22 cellular contexts compared by ENCODE assay signal in genomic region chr15:58110999-58111717, GRCh38. TPM values are rescaled to one million over a fixed set of nuclear protein-coding genes. Genes with fewer than 3 reads are reported as not detected.
"Had no signal": no experiment of that assay in that cellular context is flagged by ENCODE, and none has a peak within 500 bp of the region (broad histone marks: within the 10 kb centered on the region; RNA-seq: fewer than 3 reads in every experiment).

No MANE protein-coding gene starts in this region.

- H3K9me3 ChIP-seq: prostate gland, right atrium auricular region, tibial artery, uterus had no signal

- H3K36me3 ChIP-seq: prostate gland, right atrium auricular region, tibial artery, uterus, WERI-Rb-1 had no signal

- FAIRE-seq: frontal cortex, keratinocyte had no signal

- DNase-seq: activated CD4-positive, alpha-beta T cell treated with anti-CD3 and anti-CD28 coated beads, Interleukin-2, amount 50 U/mL, for 4 hours; activated gamma-delta T cell treated with Interleukin-2 at 50 U/mL for 16 hours; activated T-cell treated with anti-CD3 and anti-CD28 coated beads for 4 hours; amniotic stem cell; dorsolateral prefrontal cortex; hypothalamus; midbrain; stimulated activated naive CD8-positive, alpha-beta T cell treated with anti-CD3 and anti-CD28 coated beads, Interleukin-15, Interleukin-2, amounts not matched to agents 100 U/mL and 50 U/mL, for 24 hours; substantia nigra; T1000; tibial artery; uterus; WERI-Rb-1 had no signal

- ATAC-seq: activated naive CD4-positive, alpha-beta T cell treated with anti-CD3 and anti-CD28 coated beads, Interleukin-2, amount 50 U/mL, for 72 hours; stimulated activated naive CD8-positive, alpha-beta T cell treated with anti-CD3 and anti-CD28 coated beads, Interleukin-15, Interleukin-2, amounts not matched to agents 100 U/mL and 50 U/mL, for 24 hours had no signal

- H3K4me1 ChIP-seq: prostate gland, right atrium auricular region, tibial artery, uterus had no signal

- H3K4me3 ChIP-seq: dorsolateral prefrontal cortex, lung, prostate gland, right atrium auricular region, tibial artery, uterus had no signal

RNA-seq across cellular contexts. Expression of gene AQP9, which starts 27.0 kb away (rescaled TPM):
- total RNA-seq: activated naive CD4-positive, alpha-beta T cell treated with anti-CD3 and anti-CD28 coated beads, Interleukin-2, amount 50 U/mL, for 72 hours; activated T-helper 1 cell treated with anti-CD3 and anti-CD28 coated beads, Interleukin-12 subunit alpha, Interleukin-12 subunit beta, Interleukin-2, Interleukin-4 antibody, amounts not matched to agents 30 ng/mL and 10 ng/mL and 1 ng/mL, durations not matched to agents 14 hours and 24 hours and 36 hours; epithelial cell of proximal tubule; T-helper 1 cell treated with Interleukin-12 subunit alpha and Interleukin-12 subunit beta and Interleukin-4 antibody, amounts not matched to agents 30 ng/mL and 1 ng/mL, for 36 hours had no signal

RNA-seq across cellular contexts. Expression of gene ALDH1A2, which starts 45.6 kb away (rescaled TPM):
- total RNA-seq: activated naive CD4-positive, alpha-beta T cell treated with anti-CD3 and anti-CD28 coated beads, Interleukin-2, amount 50 U/mL, for 72 hours; activated T-helper 1 cell treated with anti-CD3 and anti-CD28 coated beads, Interleukin-12 subunit alpha, Interleukin-12 subunit beta, Interleukin-2, Interleukin-4 antibody, amounts not matched to agents 30 ng/mL and 10 ng/mL and 1 ng/mL, durations not matched to agents 14 hours and 24 hours and 36 hours; T-helper 1 cell treated with Interleukin-12 subunit alpha and Interleukin-12 subunit beta and Interleukin-4 antibody, amounts not matched to agents 30 ng/mL and 1 ng/mL, for 36 hours had no signal
